Comparison of ENCODE assay signal across 8 cellular contexts in genomic region chr14:92105845-92106094, GRCh38. TPM values are rescaled to one million over a fixed set of nuclear protein-coding genes. Genes with fewer than 3 reads are reported as not detected.
DNase-seq lines count a peak whose midpoint lies in the region; ATAC-seq and TF ChIP-seq lines count a peak whose summit lies in the region.

No MANE protein-coding gene starts in this region.

- WGBS in upper lobe of left lung, 2 donors, result 0% methylated on average over 12 of the region's 12 CpGs

- CTCF ChIA-PET in AG04449 (lab: Yijun Ruan, JAX), result interaction anchor here (0.8 to 4.7 kb wide), 17 partner anchors 8 to 584 kb away, joined by 3 to 164 read pairs (median 4); partner anchors contain the start of genes CPSF2, NDUFB1 and TRIP11

- DNase-seq in AG04449 (ENCODE audit: low read depth, low spot score) (no peak), GM12864 (ENCODE audit: low read depth) (no peak), RKO (ENCODE audit: low spot score) (peak; percentile 72), dermis blood vessel endothelial cell (peak; percentile 57), lung microvascular endothelial cell (ENCODE audit: low read depth in 2 of 2) (peak; percentile 64 to 86), upper lobe of left lung (peak in 1 of 2 donors; percentile 62), glomerular visceral epithelial cell (ENCODE audit: extremely low spot score) (no peak)

- H3K4me1 ChIP-seq in upper lobe of left lung, result peaks cover 24 to 42% (median 34%) of the 10 kb centered on the region in 4 donors

- peak overlapping the region; percentile 89 for H3K4me3 ChIP-seq in AG04449 (ENCODE audit: low read depth, low read length)
- H3K4me3 ChIP-seq in GM12864 (ENCODE audit: low read depth, low read length), result peak overlapping the region; percentile 86
- peak overlapping the region; percentile 74 to 97 (median 97) for H3K4me3 ChIP-seq in upper lobe of left lung

- POLR2A ChIA-PET in AG04449 (lab: Yijun Ruan, JAX), result interaction anchor here (1.3 to 2.4 kb wide), 4 partner anchors 13 to 540 kb away, joined by 5 to 14 read pairs (median 10); partner anchors contain the start of genes CPSF2, NDUFB1 and TRIP11

- no peaks in the 10 kb centered on the region for H3K9me3 ChIP-seq in upper lobe of left lung

- no peak for TF ChIP-seq POLR2A in upper lobe of left lung (IDR thresholded peaks at IDR 0.05)

- no peak for TF ChIP-seq EP300 in upper lobe of left lung (IDR thresholded peaks at IDR 0.05)

- H3K36me3 ChIP-seq in upper lobe of left lung, result no peaks in the 10 kb centered on the region

- TF ChIP-seq CTCF in AG04449 (IDR thresholded peaks at IDR 0.05; ENCODE audit: insufficient read depth, low read length, missing control alignments), result no peak
- no peak for TF ChIP-seq CTCF in GM12864 (IDR thresholded peaks at IDR 0.05; ENCODE audit: low read depth, low read length, missing control alignments)
- no peak for TF ChIP-seq CTCF in upper lobe of left lung (IDR thresholded peaks at IDR 0.05)

- peak overlapping the region; percentile 90 to 98 (median 96) for H3K27ac ChIP-seq in upper lobe of left lung

- no peaks in the 10 kb centered on the region for H3K27me3 ChIP-seq in upper lobe of left lung

- ATAC-seq in HG03045 (IDR thresholded peaks at IDR 0.05; ENCODE audit: unreplicated experiment) (peak; percentile 7), upper lobe of left lung (ENCODE audit: low FRiP score in 2 of 2) (peak; percentile 46 to 66)

RNA-seq across cellular contexts. Expression of gene ATXN3, which starts 0.6 kb away (rescaled TPM):
- total RNA-seq in dermis blood vessel endothelial cell (83.6 and 104 TPM in 2 replicates), lung microvascular endothelial cell (29.9 and 107 TPM in 2 replicates), upper lobe of left lung (100 to 1,000 TPM in 1 of 6 donors, 10 to 100 TPM in 5; 17.8 to 154 (median 31.6) TPM)

RNA-seq across cellular contexts. Expression of gene NDUFB1, which starts 15.7 kb away (rescaled TPM):
- total RNA-seq in dermis blood vessel endothelial cell (102 and 208 TPM in 2 replicates), lung microvascular endothelial cell (318 and 327 TPM in 2 replicates), upper lobe of left lung (100 to 1,000 TPM; 101 to 234 (median 168) TPM)

RNA-seq across cellular contexts. Expression of gene CPSF2, which starts 16.0 kb away (rescaled TPM):
- 47.8 and 93.6 TPM in 2 replicates for total RNA-seq in dermis blood vessel endothelial cell
- total RNA-seq in lung microvascular endothelial cell, result 17.2 and 18.5 TPM in 2 replicates
- total RNA-seq in upper lobe of left lung, result 10 to 100 TPM; 15.7 to 47.4 (median 33.3) TPM

Comparison
In these comparisons a context has a peak if more than half of its experiments do, and no peak if none do; other contexts are left out.
1. DNase-seq: peak in RKO (single experiment), dermis blood vessel endothelial cell (single experiment) and lung microvascular endothelial cell (2 of 2); none in AG04449 (single experiment), GM12864 (single experiment) and glomerular visceral epithelial cell (single experiment).
2. Peak in every context shown above with its lines, with median percentiles within 50 percentile points of each other: H3K4me3 ChIP-seq.